ENCODE assay signal across 8 cellular contexts in the genomic region with DNA sequence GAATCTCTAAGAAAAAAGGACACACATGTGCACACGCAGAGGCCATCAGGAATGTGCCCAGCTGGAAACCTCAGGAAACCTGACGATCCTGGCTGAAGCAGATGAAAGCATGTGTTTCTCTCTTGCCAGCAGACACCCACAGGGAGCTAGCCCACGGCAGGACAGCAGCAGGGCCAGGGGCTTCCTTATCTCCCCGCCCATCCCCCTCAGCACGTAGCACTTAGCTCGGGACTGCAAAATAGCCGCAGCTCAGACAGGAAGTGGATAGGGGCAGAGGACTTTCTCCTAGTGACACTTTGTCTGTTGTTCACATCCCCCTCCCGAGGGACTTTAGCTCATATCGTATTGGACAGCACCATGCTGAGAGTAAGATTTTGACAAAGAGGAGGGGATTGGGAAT.
DNase-seq lines count a peak whose midpoint lies in the region; ATAC-seq lines count a peak whose summit lies in the region.

No MANE protein-coding gene starts in this region.

- no peaks in the 10 kb centered on the region for H3K27me3 Mint-ChIP-seq in activated CD4-positive, alpha-beta memory T cell treated with anti-CD3 and anti-CD28 coated beads for 36 hours

- peak overlapping the region; percentile 51 for H3K4me3 Mint-ChIP-seq in activated CD4-positive, alpha-beta memory T cell treated with anti-CD3 and anti-CD28 coated beads for 36 hours

- DNase-seq in activated CD4-positive, alpha-beta memory T cell treated with anti-CD3 and anti-CD28 coated beads for 36 hours, result peak; percentile 32
- DNase-seq in NCI-H748 (lab: John Stamatoyannopoulos, UW; ENCODE audit: unreplicated experiment) (no peak), amygdala (lab: John Stamatoyannopoulos, UW) (no peak)
- no peak for DNase-seq in effector CD8-positive, alpha-beta T cell (lab: John Stamatoyannopoulos, UW)

- H3K36me3 ChIP-seq in BLaER1 treated with 17β-estradiol and CSF1 and Interleukin-3, amounts not matched to agents 10 nM and 100 nM, result peaks cover 72 to 83% (median 75%) of the 10 kb centered on the region in 11 experiments

- CTCF ChIA-PET in activated CD4-positive, alpha-beta memory T cell treated with anti-CD3 and anti-CD28 coated beads for 36 hours (lab: Charles Lee), result interaction anchor here (0.7 to 8.5 kb wide), 7 partner anchors 10 to 156 kb away, joined by 3 to 83 read pairs (median 11); partner anchors contain the start of gene PTPRE

- ATAC-seq in HG02981 (IDR thresholded peaks at IDR 0.05; ENCODE audit: unreplicated experiment), result peak; percentile 11
- ATAC-seq in GM21737 (IDR thresholded peaks at IDR 0.05; ENCODE audit: unreplicated experiment), result no peak

- H3K27ac ChIP-seq in BLaER1 treated with 17β-estradiol and CSF1 and Interleukin-3, amounts not matched to agents 10 nM and 100 nM, result peak overlapping the region; percentile 98 to 100 (median 99)
- peak overlapping the region; percentile 49 for H3K27ac ChIP-seq in layer of hippocampus (ENCODE audit: low read depth, low read length)

- H3K27me3 ChIP-seq in BLaER1 treated with 17β-estradiol and CSF1 and Interleukin-3, amounts not matched to agents 10 nM and 100 nM, result no peaks in the 10 kb centered on the region; a peak in 1 of 22 replicates
- no peaks in the 10 kb centered on the region for H3K27me3 ChIP-seq in layer of hippocampus (ENCODE audit: control insufficient read depth, insufficient read depth, low read length)

- peak overlapping the region; percentile 96 for H3K27ac Mint-ChIP-seq in activated CD4-positive, alpha-beta memory T cell treated with anti-CD3 and anti-CD28 coated beads for 36 hours

- peak overlapping the region; percentile 25 to 68 (median 54); a peak in 18 of 20 replicates for H3K4me3 ChIP-seq in BLaER1 treated with 17β-estradiol and CSF1 and Interleukin-3, amounts not matched to agents 10 nM and 100 nM

- POLR2A ChIA-PET in activated CD4-positive, alpha-beta memory T cell treated with anti-CD3 and anti-CD28 coated beads for 36 hours (lab: Charles Lee), result interaction anchor here (1.2 to 5.6 kb wide), 4 partner anchors 10 to 71 kb away, joined by 5 to 135 read pairs (median 12); no protein-coding TSS in a partner anchor

- H3K4me1 ChIP-seq in BLaER1 treated with 17β-estradiol and CSF1 and Interleukin-3, amounts not matched to agents 10 nM and 100 nM, result peaks cover 92 to 98% (median 94%) of the 10 kb centered on the region in 10 experiments

- intact Hi-C loops in activated CD4-positive, alpha-beta memory T cell treated with anti-CD3 and anti-CD28 coated beads for 36 hours (cut with micrococcal nuclease), result no loop called here

- H3K4me1 Mint-ChIP-seq in activated CD4-positive, alpha-beta memory T cell treated with anti-CD3 and anti-CD28 coated beads for 36 hours (ENCODE audit: low read depth), result peaks cover 65% of the 10 kb centered on the region

- peaks cover 0 to 23% (median 14%) of the 10 kb centered on the region in 11 experiments; a peak in 13 of 22 replicates for H4K20me1 ChIP-seq in BLaER1 treated with 17β-estradiol and CSF1 and Interleukin-3, amounts not matched to agents 10 nM and 100 nM

- H3K36me3 Mint-ChIP-seq in activated CD4-positive, alpha-beta memory T cell treated with anti-CD3 and anti-CD28 coated beads for 36 hours, result peaks cover 65% of the 10 kb centered on the region

- peak overlapping the region; percentile 92 to 98 (median 96) for H3K9ac ChIP-seq in BLaER1 treated with 17β-estradiol and CSF1 and Interleukin-3, amounts not matched to agents 10 nM and 100 nM

- H3K9me3 ChIP-seq in BLaER1 treated with 17β-estradiol and CSF1 and Interleukin-3, amounts not matched to agents 10 nM and 100 nM (replicated peaks in 1 of 11), result no peaks in the 10 kb centered on the region

- peaks cover 3% of the 10 kb centered on the region for H3K9me3 Mint-ChIP-seq in activated CD4-positive, alpha-beta memory T cell treated with anti-CD3 and anti-CD28 coated beads for 36 hours

- H3K4me2 ChIP-seq in BLaER1 treated with 17β-estradiol and CSF1 and Interleukin-3, amounts not matched to agents 10 nM and 100 nM, result peak overlapping the region; percentile 74 to 99 (median 96)
